31 cellular contexts compared by ENCODE assay signal in the genomic region with DNA sequence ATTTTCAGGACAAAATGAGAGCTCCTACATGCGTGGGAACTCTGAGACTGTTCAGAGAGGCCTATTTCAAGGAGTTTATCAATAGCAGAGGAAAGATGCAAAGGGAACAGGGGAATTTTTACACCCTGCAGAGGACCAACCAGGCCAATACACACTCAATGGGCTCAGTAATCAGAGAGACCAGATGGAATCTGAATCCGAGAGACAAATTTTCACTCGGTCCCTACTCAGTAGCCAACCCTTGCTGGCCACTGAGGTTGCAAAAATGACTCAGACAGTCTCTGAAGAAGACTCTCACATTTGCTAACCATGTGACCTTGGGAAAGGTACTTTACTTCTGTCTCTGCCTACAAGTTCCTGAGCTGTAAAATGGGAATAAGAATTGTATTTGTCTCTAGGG.
"Had no signal": no experiment of that assay in that cellular context is flagged by ENCODE, and none has a peak within 500 bp of the region (broad histone marks: within the 10 kb centered on the region; RNA-seq: fewer than 3 reads in every experiment).

No MANE protein-coding gene starts in this region.

- FAIRE-seq: endometrium, endothelial cell of umbilical vein had no signal

- H3K9me3 ChIP-seq: ascending aorta, breast epithelium, colonic mucosa, esophagus squamous epithelium, gastrocnemius medialis, heart right ventricle had no signal

- H3K27me3 ChIP-seq: ascending aorta, breast epithelium, cardiac muscle cell, colonic mucosa, esophagus squamous epithelium, foreskin keratinocyte, gastrocnemius medialis had no signal

- ATAC-seq: activated CD4-positive, alpha-beta T cell treated with anti-CD3 and anti-CD28 coated beads for 36 hours; activated CD8-positive, alpha-beta memory T cell treated with anti-CD3 and anti-CD28 coated beads, Interleukin-2, amount 10 ng/mL, durations not matched to agents 7 days and 5 days; activated CD8-positive, alpha-beta T cell treated with anti-CD3 and anti-CD28 coated beads, Interleukin-2, amount 10 ng/mL, durations not matched to agents 7 days and 5 days; foreskin keratinocyte; gastrocnemius medialis; heart right ventricle; T-helper 17 cell had no signal

- H3K27ac ChIP-seq: ascending aorta, breast epithelium, cardiac muscle cell, colonic mucosa, epithelial cell of prostate, esophagus squamous epithelium, foreskin keratinocyte, gastrocnemius medialis, heart right ventricle, WERI-Rb-1 had no signal

- H3K36me3 ChIP-seq: ascending aorta, breast epithelium, cardiac muscle cell, colonic mucosa, esophagus squamous epithelium, gastrocnemius medialis, heart right ventricle, WERI-Rb-1 had no signal

- H3K4me1 ChIP-seq: ascending aorta, breast epithelium, colonic mucosa, esophagus squamous epithelium, foreskin keratinocyte, gastrocnemius medialis, heart right ventricle had no signal

- DNase-seq: activated CD4-positive, alpha-beta memory T cell treated with anti-CD3 and anti-CD28 coated beads for 36 hours; activated CD4-positive, alpha-beta T cell treated with anti-CD3 and anti-CD28 coated beads for 36 hours; activated CD4-positive, alpha-beta T cell treated with anti-CD3 and anti-CD28 coated beads, Interleukin-2, amount 10 ng/mL, durations not matched to agents 24 days and 14 days; activated CD4-positive, CD25-positive, alpha-beta regulatory T cell; activated CD4-positive, CD25-positive, alpha-beta regulatory T cell treated with anti-CD3 and anti-CD28 coated beads, Interleukin-2, amount 50 U/mL, for 72 hours; activated CD8-positive, alpha-beta memory T cell treated with anti-CD3 and anti-CD28 coated beads, Interleukin-2, amount 10 ng/mL, durations not matched to agents 7 days and 5 days; activated CD8-positive, alpha-beta memory T cell treated with anti-CD3 and anti-CD28 coated beads, Interleukin-2, amount 50 U/mL, for 4 hours; activated CD8-positive, alpha-beta T cell treated with anti-CD3 and anti-CD28 coated beads, Interleukin-2, amount 10 ng/mL, durations not matched to agents 7 days and 5 days; activated effector memory CD4-positive, alpha-beta T cell treated with anti-CD3 and anti-CD28 coated beads, Interleukin-2, amount 50 U/mL, for 16 hours; activated naive CD4-positive, alpha-beta T cell treated with anti-CD3 and anti-CD28 coated beads for 36 hours; activated naive CD8-positive, alpha-beta T cell treated with anti-CD3 and anti-CD28 coated beads, Interleukin-2, amount 10 ng/mL, durations not matched to agents 7 days and 5 days; activated T-cell treated with anti-CD3 and anti-CD28 coated beads, Interleukin-2, amount 50 U/mL, for 1 hour; activated T-cell treated with anti-CD3 and anti-CD28 coated beads, Interleukin-2, amount 50 U/mL, for 48 hours; central memory CD4-positive, alpha-beta T cell; cerebellar nuclear complex; colonic mucosa; effector CD8-positive, alpha-beta T cell; esophagus squamous epithelium; foreskin keratinocyte; gastrocnemius medialis; heart right ventricle; T-helper 1 cell; T-helper 17 cell; T1000; WERI-Rb-1 had no signal

- H3K4me3 ChIP-seq: ascending aorta, breast epithelium, cardiac muscle cell, colonic mucosa, esophagus squamous epithelium, gastrocnemius medialis, heart right ventricle had no signal
